12 cellular contexts compared by ENCODE assay signal in the genomic region with DNA sequence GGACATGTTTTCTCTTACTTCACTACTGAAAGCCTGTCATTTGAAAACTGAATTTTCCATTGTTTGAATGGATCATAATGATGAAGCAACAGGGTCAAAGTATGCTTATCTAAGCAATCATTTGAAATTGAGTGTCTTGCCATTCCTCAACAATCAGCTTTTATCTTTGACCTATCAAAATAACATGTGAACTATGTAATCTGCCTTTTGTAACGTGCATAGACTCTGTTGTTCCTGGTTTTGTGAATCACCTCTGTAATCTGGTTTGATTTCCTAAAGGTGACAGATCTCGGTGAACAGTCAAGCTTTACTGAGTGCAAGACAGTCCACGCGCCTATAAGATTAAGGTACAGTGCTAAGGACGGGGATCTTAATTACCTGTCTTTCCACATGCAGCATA. TPM values are rescaled to one million over a fixed set of nuclear protein-coding genes. Genes with fewer than 3 reads are reported as not detected.
A peak's percentile ranks its signal among the peaks of the same experiment; 100 is the strongest.
DNase-seq lines count a peak whose midpoint lies in the region; ATAC-seq and TF ChIP-seq lines count a peak whose summit lies in the region.
"Had no signal": no experiment of that assay in that cellular context is flagged by ENCODE, and none has a peak within 500 bp of the region (broad histone marks: within the 10 kb centered on the region; RNA-seq: fewer than 3 reads in every experiment).

No MANE protein-coding gene starts in this region.

- H4K8ac ChIP-seq in trophoblast cell (ENCODE audit: low read depth, low read length): no peak overlapping the region

- DNase-seq in COR-L47 (lab: John Stamatoyannopoulos, UW) (peak; percentile 14), NAMALWA (ENCODE audit: low spot score) (peak; percentile 60), esophagus squamous epithelium (lab: John Stamatoyannopoulos, UW) (no peak), trophoblast cell (peak; percentile 23 to 79), sciatic nerve (ENCODE audit: low spot score) (no peak), HK-2 (ENCODE audit: unreplicated experiment) (no peak), testis (no peak)
- no peak for DNase-seq in activated T-helper 2 cell treated with anti-CD3 and anti-CD28 coated beads, Interferon-gamma antibody, Interleukin-2, Interleukin-4, amounts not matched to agents 10 μg/mL and 5 μg/mL and 100 μg/mL, durations not matched to agents 14 hours and 24 hours and 36 hours (ENCODE audit: low spot score)
- DNase-seq: activated CD4-positive, alpha-beta T cell treated with anti-CD3 and anti-CD28 coated beads for 36 hours; GOT3; NCI-H1105 treated with DMSO at 0.1 percent for 48 hours had no signal

- 38 to 58% methylated on average over 5 of the region's 5 CpGs for WGBS in esophagus squamous epithelium, 2 donors
- no CpG with 5 or more reads among the region's 5 CpGs for WGBS in trophoblast cell (ENCODE audit: extremely low coverage, insufficient coverage, insufficient read length)
- WGBS in testis, 2 donors: 68 to 81% methylated on average over 5 of the region's 5 CpGs

- ATAC-seq in sciatic nerve: no peak
- ATAC-seq: activated CD4-positive, alpha-beta T cell treated with anti-CD3 and anti-CD28 coated beads for 36 hours had no signal

- H3K14ac ChIP-seq in trophoblast cell (ENCODE audit: low read length): no peak overlapping the region

- H3K27me3 Mint-ChIP-seq in activated T-helper 2 cell treated with anti-CD3 and anti-CD28 coated beads, Interferon-gamma antibody, Interleukin-2, Interleukin-4, amounts not matched to agents 10 μg/mL and 5 μg/mL and 100 μg/mL, durations not matched to agents 14 hours and 24 hours and 36 hours (ENCODE audit: low read depth): peaks cover 57% of the 10 kb centered on the region

- no peak overlapping the region for H3K27ac Mint-ChIP-seq in activated T-helper 2 cell treated with anti-CD3 and anti-CD28 coated beads, Interferon-gamma antibody, Interleukin-2, Interleukin-4, amounts not matched to agents 10 μg/mL and 5 μg/mL and 100 μg/mL, durations not matched to agents 14 hours and 24 hours and 36 hours
- H3K27ac Mint-ChIP-seq: activated CD4-positive, alpha-beta T cell treated with anti-CD3 and anti-CD28 coated beads for 36 hours; activated naive CD8-positive, alpha-beta T cell had no signal

- no peak overlapping the region for H2BK12ac ChIP-seq in trophoblast cell (ENCODE audit: low read length)

- no peaks in the 10 kb centered on the region for H3K36me3 ChIP-seq in esophagus squamous epithelium
- no peaks in the 10 kb centered on the region for H3K36me3 ChIP-seq in trophoblast cell (ENCODE audit: control insufficient read depth in 1 of 2, insufficient read depth in 2 of 2, low read length in 2 of 2)
- H3K36me3 ChIP-seq in testis (ENCODE audit: low read depth, missing control alignments): no peaks in the 10 kb centered on the region

- H3K9me3 Mint-ChIP-seq in activated T-helper 2 cell treated with anti-CD3 and anti-CD28 coated beads, Interferon-gamma antibody, Interleukin-2, Interleukin-4, amounts not matched to agents 10 μg/mL and 5 μg/mL and 100 μg/mL, durations not matched to agents 14 hours and 24 hours and 36 hours: no peaks in the 10 kb centered on the region

- peak overlapping the region in 3 of 4 donors; percentile 77 to 92 (median 90) for H3K27ac ChIP-seq in esophagus squamous epithelium
- no peak overlapping the region for H3K27ac ChIP-seq in trophoblast cell (ENCODE audit: low read depth, low read length)
- peak overlapping the region in 1 of 2 donors; percentile 26 for H3K27ac ChIP-seq in testis

- H2BK120ac ChIP-seq in trophoblast cell (ENCODE audit: insufficient read depth, low read length, poor library complexity): no peak overlapping the region

- intact Hi-C loops in esophagus squamous epithelium (cut with DNase I) (loop anchor here (10.0 kb wide), 1 partner anchor 45 kb away; no protein-coding TSS in a partner anchor), sciatic nerve (cut with DNase I) (no loop called here), testis (cut with DNase I; ENCODE audit: low total_unique reads) (loop anchor here (10.0 kb wide), 1 partner anchor 145 kb away; no protein-coding TSS in a partner anchor)
- intact Hi-C loops in activated T-helper 2 cell treated with anti-CD3 and anti-CD28 coated beads, Interferon-gamma antibody, Interleukin-2, Interleukin-4, amounts not matched to agents 10 μg/mL and 5 μg/mL and 100 μg/mL, durations not matched to agents 14 hours and 24 hours and 36 hours (cut with micrococcal nuclease): loop anchor here (5.0 to 10.0 kb wide), 3 partner anchors 52 to 1095 kb away; no protein-coding TSS in a partner anchor

- no peak overlapping the region for H3K18ac ChIP-seq in trophoblast cell (ENCODE audit: low read length)

- peaks cover 19% of the 10 kb centered on the region for H3K4me1 Mint-ChIP-seq in activated T-helper 2 cell treated with anti-CD3 and anti-CD28 coated beads, Interferon-gamma antibody, Interleukin-2, Interleukin-4, amounts not matched to agents 10 μg/mL and 5 μg/mL and 100 μg/mL, durations not matched to agents 14 hours and 24 hours and 36 hours (ENCODE audit: low read depth)

- H3K4me2 ChIP-seq in trophoblast cell (ENCODE audit: low read length): no peak overlapping the region

- no peak overlapping the region for H3K23ac ChIP-seq in trophoblast cell (ENCODE audit: low read length)

- TF ChIP-seq CTCF in esophagus squamous epithelium (IDR thresholded peaks at IDR 0.05) (no peak), testis (IDR thresholded peaks at IDR 0.05) (no peak)

- H3K27me3 ChIP-seq in esophagus squamous epithelium (peaks cover 0 to 8% (median 0%) of the 10 kb centered on the region in 4 donors), trophoblast cell (ENCODE audit: insufficient read depth, low read length) (no peaks in the 10 kb centered on the region), testis (no peaks in the 10 kb centered on the region)

- no peaks in the 10 kb centered on the region for H3K36me3 Mint-ChIP-seq in activated T-helper 2 cell treated with anti-CD3 and anti-CD28 coated beads, Interferon-gamma antibody, Interleukin-2, Interleukin-4, amounts not matched to agents 10 μg/mL and 5 μg/mL and 100 μg/mL, durations not matched to agents 14 hours and 24 hours and 36 hours (ENCODE audit: low read depth)
- H3K36me3 Mint-ChIP-seq: activated naive CD8-positive, alpha-beta T cell had no signal

- H3K79me1 ChIP-seq in trophoblast cell (ENCODE audit: low read length): peaks cover 4% of the 10 kb centered on the region

- H2AK5ac ChIP-seq in trophoblast cell (ENCODE audit: low read length): no peak overlapping the region

- H3K9me3 ChIP-seq in esophagus squamous epithelium: no peaks in the 10 kb centered on the region
- H3K9me3 ChIP-seq in trophoblast cell (ENCODE audit: insufficient read depth, low read depth, low read length): no peaks in the 10 kb centered on the region
- no peaks in the 10 kb centered on the region for H3K9me3 ChIP-seq in testis

- no peak overlapping the region for H4K12ac ChIP-seq in trophoblast cell (ENCODE audit: low read depth, low read length)

- H3K4me1 ChIP-seq in esophagus squamous epithelium: peaks cover 0 to 31% (median 3%) of the 10 kb centered on the region in 3 donors
- no peaks in the 10 kb centered on the region for H3K4me1 ChIP-seq in trophoblast cell (ENCODE audit: control insufficient read depth in 1 of 2, insufficient read depth in 2 of 2, low read length in 2 of 2)
- H3K4me1 ChIP-seq in testis: no peaks in the 10 kb centered on the region

- H2BK5ac ChIP-seq in trophoblast cell (ENCODE audit: low read depth, low read length, poor library complexity): no peak overlapping the region

- H4K91ac ChIP-seq in trophoblast cell (ENCODE audit: low read depth, low read length): no peak overlapping the region

- H3K4ac ChIP-seq in trophoblast cell (ENCODE audit: low read depth, low read length): no peak overlapping the region

- no peak overlapping the region for H3K9ac ChIP-seq in trophoblast cell (ENCODE audit: low read length)

- H3K4me3 ChIP-seq in esophagus squamous epithelium (peak overlapping the region in 3 of 4 donors; percentile 59 to 67 (median 62)), trophoblast cell (ENCODE audit: low read depth, low read length) (no peak overlapping the region), testis (peak overlapping the region in 1 of 2 donors; percentile 11)

- H2AFZ ChIP-seq in trophoblast cell (ENCODE audit: insufficient read depth, low read length, poor library complexity): no peak overlapping the region

- H3K79me2 ChIP-seq in trophoblast cell (ENCODE audit: control insufficient read depth, insufficient read depth, low read length, poor library complexity): no peaks in the 10 kb centered on the region

- H3K4me3 Mint-ChIP-seq in activated T-helper 2 cell treated with anti-CD3 and anti-CD28 coated beads, Interferon-gamma antibody, Interleukin-2, Interleukin-4, amounts not matched to agents 10 μg/mL and 5 μg/mL and 100 μg/mL, durations not matched to agents 14 hours and 24 hours and 36 hours (ENCODE audit: low read depth): no peak overlapping the region
- H3K4me3 Mint-ChIP-seq: activated CD4-positive, alpha-beta T cell treated with anti-CD3 and anti-CD28 coated beads for 36 hours; activated naive CD8-positive, alpha-beta T cell had no signal

- TF ChIP-seq POLR2A in esophagus squamous epithelium (IDR thresholded peaks at IDR 0.05): peak in 1 of 4 donors; percentile 21
- no peak for TF ChIP-seq POLR2A in testis (IDR thresholded peaks at IDR 0.05)

RNA-seq across cellular contexts. Expression of a gene that starts 3.3 kb away (rescaled TPM):
- 10 to 100 TPM in 2 of 4 donors, 1 to 10 TPM in 2; 3.1 to 17.5 (median 9.9) TPM for total RNA-seq in esophagus squamous epithelium
- polyA plus RNA-seq in trophoblast cell (2013): 6.4 and 7.1 TPM in 2 replicates
- 97.3 TPM for total RNA-seq in sciatic nerve
- 0.25 and 0.30 TPM in 2 replicates for total RNA-seq in activated T-helper 2 cell treated with anti-CD3 and anti-CD28 coated beads, Interferon-gamma antibody, Interleukin-2, Interleukin-4, amounts not matched to agents 10 μg/mL and 5 μg/mL and 100 μg/mL, durations not matched to agents 14 hours and 24 hours and 36 hours
- 10 to 100 TPM; 19.9 to 53.1 TPM for total RNA-seq in testis
- polyA plus RNA-seq in testis (ENCODE audit: insufficient read depth, low read depth, low replicate concordance): 18.3 TPM

Comparison
In these comparisons a context has a peak if more than half of its experiments do, and no peak if none do; other contexts are left out.
1. DNase-seq: peak in COR-L47 (single experiment), NAMALWA (single experiment) and trophoblast cell (2 of 2); none in esophagus squamous epithelium (single experiment), sciatic nerve (single experiment), HK-2 (single experiment), activated T-helper 2 cell treated with anti-CD3 and anti-CD28 coated beads, Interferon-gamma antibody, Interleukin-2, Interleukin-4, amounts not matched to agents 10 μg/mL and 5 μg/mL and 100 μg/mL, durations not matched to agents 14 hours and 24 hours and 36 hours (single experiment) and testis (single experiment).